In genomic region chr1:151146072-151146415, GRCh38 we compare ENCODE assay signal across 8 cellular contexts. TPM values are rescaled to one million over a fixed set of nuclear protein-coding genes. Genes with fewer than 3 reads are reported as not detected.
DNase-seq lines count a peak whose midpoint lies in the region; ATAC-seq and TF ChIP-seq lines count a peak whose summit lies in the region.

No MANE protein-coding gene starts in this region.

- peak; percentile 5 for ATAC-seq in GM19438 (IDR thresholded peaks at IDR 0.05; ENCODE audit: low read depth, unreplicated experiment)
- peak; percentile 7 for ATAC-seq in Panc1
- peak; percentile 2 for ATAC-seq in esophagus mucosa
- no peak for ATAC-seq in GM19455 (IDR thresholded peaks at IDR 0.05; ENCODE audit: unreplicated experiment)

- CTCF ChIA-PET in Panc1 (lab: Charles Lee), result no interaction called here

- BruUV-seq in Panc1 (replicated peaks; lab: Mats Ljungman, UMichigan), result no TSS peak

- in situ Hi-C loops in Panc1 (cut with HindIII; ENCODE audit: low pct_unique_long_range_greater_than_20kb, low sequenced_read_pairs), result no loop called here

- H3K27me3 ChIP-seq in Panc1 (ENCODE audit: control insufficient read depth, insufficient read depth, low read length), result no peaks in the 10 kb centered on the region
- H3K27me3 ChIP-seq in osteoblast (ENCODE audit: insufficient read depth, low read length), result peaks cover 11% of the 10 kb centered on the region

- H3K27ac ChIP-seq in Panc1 (ENCODE audit: low read length) (no peak overlapping the region), osteoblast (ENCODE audit: low read depth, low read length) (no peak overlapping the region)

- H2AFZ ChIP-seq in osteoblast (ENCODE audit: low read length), result peak overlapping the region; percentile 78

- peak overlapping the region; percentile 85 for H3K4me2 ChIP-seq in osteoblast (ENCODE audit: insufficient read depth, low read length)

- no peaks in the 10 kb centered on the region for H3K79me2 ChIP-seq in osteoblast (ENCODE audit: insufficient read depth, low read length)

- H3K4me3 ChIP-seq in Panc1 (ENCODE audit: low read depth in 2 of 2, low read length in 2 of 2) (peak overlapping the region; percentile 69 to 82), osteoblast (ENCODE audit: insufficient read depth, low read length) (peak overlapping the region; percentile 83)

- no peaks in the 10 kb centered on the region for H3K36me3 ChIP-seq in Panc1 (ENCODE audit: control insufficient read depth, insufficient read depth, low read length)
- no peaks in the 10 kb centered on the region for H3K36me3 ChIP-seq in osteoblast (ENCODE audit: insufficient read depth, low read length)

- H3K9me3 ChIP-seq in Panc1 (ENCODE audit: control insufficient read depth, insufficient read depth, low read depth, low read length), result no peaks in the 10 kb centered on the region
- H3K9me3 ChIP-seq in osteoblast (ENCODE audit: low read depth, low read length), result no peaks in the 10 kb centered on the region

- H3K4me1 ChIP-seq in Panc1 (ENCODE audit: control insufficient read depth, insufficient read depth, low read length) (peaks cover 7% of the 10 kb centered on the region; the same call in 1 of the 2 replicates), osteoblast (ENCODE audit: insufficient read depth, low read length) (peaks cover 16% of the 10 kb centered on the region)

- TF ChIP-seq CTCF in Panc1 (IDR thresholded peaks at IDR 0.05) (no peak), osteoblast (IDR thresholded peaks at IDR 0.05; ENCODE audit: extremely low read depth, low read depth, low read length) (no peak)

- H4K20me1 ChIP-seq in osteoblast (ENCODE audit: insufficient read depth, low read length), result peaks cover 2% of the 10 kb centered on the region

- DNase-seq in Panc1 (ENCODE audit: low read depth, low spot score) (no peak), osteoblast (ENCODE audit: insufficient read length, low spot score, missing footprints) (peak; percentile 80), NOMO-1 treated with DMSO at 0.1 percent for 48 hours (lab: John Stamatoyannopoulos, UW; ENCODE audit: unreplicated experiment) (no peak), OCI-M1 (lab: John Stamatoyannopoulos, UW) (no peak), NCI-H1694 (lab: John Stamatoyannopoulos, UW) (no peak)

- POLR2A ChIA-PET in Panc1 (lab: Charles Lee), result no interaction called here

- intact Hi-C loops in Panc1 (cut with micrococcal nuclease; ENCODE audit: unreplicated experiment), result no loop called here

RNA-seq across cellular contexts. Expression of gene SEMA6C, which starts 0.4 kb away (rescaled TPM):
- total RNA-seq in Panc1 (2021; ENCODE audit: unreplicated experiment), result 5.7 TPM
- 9.2 TPM for polyA plus RNA-seq in Panc1 (2012; ENCODE audit: insufficient read length)
- 0.88 TPM for total RNA-seq in esophagus mucosa
- total RNA-seq in osteoblast, result 1.5 and 2.2 TPM in 2 replicates

RNA-seq across cellular contexts. Expression of gene TNFAIP8L2, which starts 10.4 kb away (rescaled TPM):
- total RNA-seq in Panc1 (2021; ENCODE audit: unreplicated experiment), result not detected
- polyA plus RNA-seq in Panc1 (2012; ENCODE audit: insufficient read length), result not detected
- not detected for total RNA-seq in esophagus mucosa
- not detected in 2 replicates for total RNA-seq in osteoblast

RNA-seq across cellular contexts. Expression of gene LYSMD1, which starts 19.7 kb away (rescaled TPM):
- 5.1 TPM for total RNA-seq in Panc1 (2021; ENCODE audit: unreplicated experiment)
- polyA plus RNA-seq in Panc1 (2012; ENCODE audit: insufficient read length), result 6.5 TPM
- total RNA-seq in esophagus mucosa, result 5.0 TPM
- 10.6 and 12.7 TPM in 2 replicates for total RNA-seq in osteoblast

RNA-seq across cellular contexts. Expression of gene SCNM1, which starts 19.9 kb away (rescaled TPM):
- 36.5 TPM for total RNA-seq in Panc1 (2021; ENCODE audit: unreplicated experiment)
- polyA plus RNA-seq in Panc1 (2012; ENCODE audit: insufficient read length), result 45.2 TPM
- 30.6 TPM for total RNA-seq in esophagus mucosa
- 25.3 and 26.8 TPM in 2 replicates for total RNA-seq in osteoblast

RNA-seq across cellular contexts. Expression of gene TMOD4, which starts 29.7 kb away (rescaled TPM):
- 0.80 TPM for total RNA-seq in Panc1 (2021; ENCODE audit: unreplicated experiment)
- polyA plus RNA-seq in Panc1 (2012; ENCODE audit: insufficient read length), result 0.56 TPM
- total RNA-seq in esophagus mucosa, result not detected
- total RNA-seq in osteoblast, result 0.36 TPM in 1 of 2 replicates, not detected in the other
